Comparison of ENCODE assay signal across 8 cellular contexts in genomic region chr1:179369751-179370341, GRCh38. TPM values are rescaled to one million over a fixed set of nuclear protein-coding genes. Genes with fewer than 3 reads are reported as not detected.
A peak's percentile ranks its signal among the peaks of the same experiment; 100 is the strongest.
DNase-seq lines count a peak whose midpoint lies in the region; ATAC-seq, FAIRE-seq and TF ChIP-seq lines count a peak whose summit lies in the region.

No MANE protein-coding gene starts in this region.

- POLR2A ChIA-PET in GM12878 (lab: Charles Lee): no interaction called here

- H3K36me3 ChIP-seq in GM12878 (ENCODE audit: control insufficient read depth in 2 of 2, insufficient read depth in 2 of 2, low read length in 1 of 2) (no peaks in the 10 kb centered on the region), iPS DF 6.9 (ENCODE audit: control insufficient read depth, insufficient read depth, low read length) (no peaks in the 10 kb centered on the region), spleen (no peaks in the 10 kb centered on the region)

- H3K27me3 ChIP-seq in GM12878 (replicated peaks in 1 of 2; ENCODE audit: control insufficient read depth in 2 of 2, insufficient read depth in 2 of 2, low read length in 1 of 2) (0 out of 4 replicates have a peak, but pooled peaks cover 0 to 2% of the 10 kb centered on the region in 2 experiments), iPS DF 6.9 (ENCODE audit: control insufficient read depth, insufficient read depth, low read length) (no peaks in the 10 kb centered on the region), spleen (replicated peaks in 1 of 7) (no peaks in the 10 kb centered on the region)

- intact Hi-C loops in GM12878 (cut with micrococcal nuclease; ENCODE audit: unreplicated experiment) (loop anchor here (1.0 to 5.0 kb wide), 6 partner anchors 119 to 828 kb away; partner anchors contain the start of gene FAM20B), spleen (cut with DNase I; ENCODE audit: low total_unique reads) (loop anchor here (5.0 to 10.0 kb wide), 3 partner anchors 78 to 835 kb away; partner anchors contain the start of gene SOAT1)

- no peak overlapping the region for H2AFZ ChIP-seq in GM12878 (ENCODE audit: control insufficient read depth, low read depth, low read length)

- SMC1A ChIA-PET in GM12878 (lab: Charles Lee; ENCODE audit: uncharacterized antibody, unreplicated experiment): interaction anchor here (1.0 to 5.3 kb wide), 10 partner anchors 76 to 853 kb away, joined by 3 to 49 read pairs (median 4); partner anchors contain the start of gene SOAT1

- CTCF ChIA-PET in GM12878 (lab: Yijun Ruan, JAX): interaction anchor here (0.6 to 7.6 kb wide), 24 partner anchors 11 to 513 kb away, joined by 3 to 87 read pairs (median 4); partner anchors contain the start of genes SOAT1 and TOR3A

- H3K4me3 ChIP-seq in GM12878: no peak overlapping the region
- H3K4me3 ChIP-seq in iPS DF 6.9 (ENCODE audit: low read length): no peak overlapping the region
- no peak overlapping the region for H3K4me3 ChIP-seq in spleen

- no peak for TF ChIP-seq EP300 in GM12878 (IDR thresholded peaks at IDR 0.05; ENCODE audit: borderline replicate concordance in 1 of 2, control insufficient read depth in 1 of 2, low read depth in 2 of 2, low read length in 2 of 2)

- RAD21 ChIA-PET in GM12878 (lab: Charles Lee; ENCODE audit: unreplicated experiment): interaction anchor here (1.0 to 6.1 kb wide), 9 partner anchors 13 to 440 kb away, joined by 3 to 61 read pairs (median 6); partner anchors contain the start of genes SOAT1 and TOR3A

- H4K20me1 ChIP-seq in GM12878 (ENCODE audit: control insufficient read depth, insufficient read depth): no peaks in the 10 kb centered on the region

- ATAC-seq in GM12878 (peak; percentile 56), HG03460 (IDR thresholded peaks at IDR 0.05; ENCODE audit: unreplicated experiment) (no peak)

- H3K9ac ChIP-seq in GM12878 (ENCODE audit: control insufficient read depth, insufficient read depth, low read length): no peak overlapping the region

- TF ChIP-seq POLR2A in GM12892 (IDR thresholded peaks at IDR 0.05; ENCODE audit: low read depth, low read length) (no peak), GM12878 (IDR thresholded peaks at IDR 0.05; ENCODE audit: low read depth, low read length) (no peak), spleen (IDR thresholded peaks at IDR 0.05) (no peak)

- peak; percentile 74 for TF ChIP-seq RAD21 in GM12878 (IDR thresholded peaks at IDR 0.05; ENCODE audit: insufficient read depth, low read depth, low read length)

- DNase-seq in AG20443 (ENCODE audit: low spot score) (peak; percentile 65), GM12892 (ENCODE audit: insufficient read length) (peak; percentile 6), M059J (ENCODE audit: low read depth) (peak; percentile 69), OCI-M1 (lab: John Stamatoyannopoulos, UW) (peak; percentile 88), GM12878 (ENCODE audit: low read depth, low spot score) (peak; percentile 33), iPS DF 6.9 (ENCODE audit: low read depth, low spot score) (peak; percentile 25), spleen (no peak)

- 0% methylated on average over 4 of the region's 4 CpGs for WGBS in GM12878 (ENCODE audit: insufficient coverage, insufficient replicate concordance, low lambda C conversion rate, missing lambda C conversion rate)
- no CpG with 5 or more reads among the region's 4 CpGs for WGBS in iPS DF 6.9 (ENCODE audit: insufficient coverage, insufficient read length)
- 4 to 14% (median 5%) methylated on average over 4 of the region's 4 CpGs for WGBS in spleen, 5 donors

- in situ Hi-C loops in GM12878 (cut with MboI): loop anchor here (5.0 to 25.0 kb wide), 4 partner anchors 248 to 838 kb away; partner anchors contain the start of gene TOR3A

- H3K27ac ChIP-seq in GM12878 (ENCODE audit: control insufficient read depth, insufficient read depth) (no peak overlapping the region), iPS DF 6.9 (ENCODE audit: low read length) (no peak overlapping the region), spleen (no peak overlapping the region)

- H3K79me2 ChIP-seq in GM12878 (ENCODE audit: control insufficient read depth, insufficient read depth, low read length): no peaks in the 10 kb centered on the region

- TF ChIP-seq CTCF in GM12878 (IDR thresholded peaks at IDR 0.05 in 2 of 3, conservative IDR thresholded peaks at IDR 0.05 in 1 of 3; ENCODE audit: control insufficient read depth in 2 of 3, extremely low read depth in 1 of 3, insufficient read depth in 1 of 3, low read depth in 3 of 3, low read length in 3 of 3) (peak; percentile 49 to 72 (median 56)), spleen (IDR thresholded peaks at IDR 0.05 in 8 of 11, conservative IDR thresholded peaks at IDR 0.05 in 3 of 11) (peak; percentile 62 to 93 (median 79))

- BruUV-seq in GM12878 (replicated peaks; lab: Mats Ljungman, UMichigan): no TSS peak

- H3K4me1 ChIP-seq in GM12878 (ENCODE audit: control insufficient read depth, insufficient read depth, low read length) (no peaks in the 10 kb centered on the region; the same call in 1 of the 2 replicates), iPS DF 6.9 (ENCODE audit: control insufficient read depth, insufficient read depth, low read length) (no peaks in the 10 kb centered on the region), spleen (peaks cover 3 to 18% (median 11%) of the 10 kb centered on the region in 6 donors)

- H3K4me2 ChIP-seq in GM12878 (ENCODE audit: control insufficient read depth, insufficient read depth): no peak overlapping the region

- FAIRE-seq in GM12892 (lab: Jason Lieb, UNC) (peak; percentile 27), GM12878 (lab: Jason Lieb, UNC) (peak; percentile 54)

- H3K9me3 ChIP-seq in GM12878 (replicated peaks; ENCODE audit: control insufficient read depth, insufficient read depth, low read length) (no peaks in the 10 kb centered on the region), iPS DF 6.9 (ENCODE audit: control insufficient read depth, insufficient read depth, low read length) (no peaks in the 10 kb centered on the region), spleen (no peaks in the 10 kb centered on the region)

TF ChIP-seq in GM12878, 131 proteins besides CTCF, POLR2A, EP300 and RAD21:
- TF ChIP-seq USF2 (IDR thresholded peaks at IDR 0.05; ENCODE audit: borderline replicate concordance, low read depth, low read length): no peak
- no peak for TF ChIP-seq ZNF622 (IDR thresholded peaks at IDR 0.05)
- peak; percentile 86 for TF ChIP-seq SMC3 (IDR thresholded peaks at IDR 0.05; ENCODE audit: borderline replicate concordance, low read length)
TF ChIP-seq in GM12878: peak in this region for 1.

RNA-seq across cellular contexts. Expression of gene AXDND1, which starts 4.1 kb away (rescaled TPM):
- polyA plus RNA-seq in GM12892 (2012; ENCODE audit: missing spikeins): 0.28 TPM
- 3.1 TPM in 1 of 2 replicates, not detected in the other for total RNA-seq in M059J (2014; rRNA removed; shearing (Covaris generic))
- total RNA-seq in GM12878 (2013; cell fraction: nucleolus; rRNA removed): 1.2 and 1.7 TPM in 2 replicates
- 0.34 and 0.54 TPM in 2 replicates for total RNA-seq in GM12878 (2014; rRNA removed)
- 0.54 and 0.83 TPM in 2 replicates for total RNA-seq in GM12878 (2014; rRNA removed; fragmentation: Illumina TruSeq; extraction: Trizol)
- total RNA-seq in GM12878 (2021): 0.40 and 0.49 TPM in 2 replicates
- not detected for polyA plus RNA-seq in GM12878 (2011; ENCODE audit: low read depth)
- polyA plus RNA-seq in GM12878 (2011; rRNA removed): 0.35 and 0.76 TPM in 2 replicates
- polyA plus RNA-seq in GM12878 (2011; cell fraction: cytosol; rRNA removed): 0.30 and 0.31 TPM in 2 replicates
- polyA plus RNA-seq in GM12878 (2011; cell fraction: nucleus; rRNA removed): 0.57 and 0.63 TPM in 2 replicates
- polyA plus RNA-seq in GM12878 (2012): 0.08 TPM in 1 of 2 replicates, not detected in the other
- polyA plus RNA-seq in GM12878 (2014; fragmentation: Illumina TruSeq; extraction: Trizol): 0.12 TPM in 1 of 2 replicates, not detected in the other
- polyA plus RNA-seq in GM12878 (2014; fragmentation: Nextera tagmentation; extraction: Ambion mirVana): under 1 TPM; 0.16 to 0.27 TPM
- 0.18 and 0.59 TPM in 2 replicates for polyA plus RNA-seq in GM12878 (2014; rRNA removed)
- polyA plus RNA-seq in GM12878 (2016; fragmentation: Nextera tagmentation; extraction: Ambion mirVana): under 1 TPM; 0.78 to 0.84 TPM
- 0.52 and 0.59 TPM in 2 replicates for polyA minus RNA-seq in GM12878 (2011; rRNA and poly(A)+ RNA removed)
- polyA minus RNA-seq in GM12878 (2011; cell fraction: cytosol; rRNA and poly(A)+ RNA removed): not detected in 2 replicates
- 0.24 and 1.7 TPM in 2 replicates for polyA minus RNA-seq in GM12878 (2011; cell fraction: nucleus; rRNA and poly(A)+ RNA removed)
- under 1 TPM in 1 of 7 donors, not detected in 6; 0.66 TPM for total RNA-seq in spleen
- polyA plus RNA-seq in spleen: under 1 TPM; 0.19 to 0.23 (median 0.20) TPM
